In genomic region chr10:88764110-88764509, GRCh38 we compare ENCODE assay signal across 20 cellular contexts.
"Had no signal": no experiment of that assay in that cellular context is flagged by ENCODE, and none has a peak within 500 bp of the region (broad histone marks: within the 10 kb centered on the region; RNA-seq: fewer than 3 reads in every experiment).

No MANE protein-coding gene starts in this region.

- DNase-seq: dorsolateral prefrontal cortex; effector CD4-positive, alpha-beta T cell; left ventricle myocardium superior; lower lobe of right lung; natural killer cell; occipital lobe; ovary; posterior cingulate gyrus; psoas muscle; right cardiac atrium; sigmoid colon; stimulated activated CD4-positive, alpha-beta T cell treated with anti-CD3 and anti-CD28 coated beads, Interleukin-2, amount 100 ng/mL, for 24 hours; stimulated activated CD4-positive, alpha-beta T cell treated with anti-CD3 and anti-CD28 coated beads, Interleukin-4, amount 100 ng/mL, for 4 hours; stimulated activated naive CD8-positive, alpha-beta T cell treated with anti-CD3 and anti-CD28 coated beads, Interleukin-15, Interleukin-2, amounts not matched to agents 100 U/mL and 50 U/mL, for 24 hours; substantia nigra; testis; tibial artery had no signal

- H3K27me3 ChIP-seq: dorsolateral prefrontal cortex, ovary, sigmoid colon, testis, tibial artery had no signal

- H3K27ac ChIP-seq: dorsolateral prefrontal cortex, lower lobe of right lung, psoas muscle, sigmoid colon, testis, tibial artery had no signal

- H3K36me3 ChIP-seq: lower lobe of right lung, ovary, sigmoid colon, tibial artery had no signal

- H3K9me3 ChIP-seq: lower lobe of right lung, ovary, psoas muscle, sigmoid colon, testis, tibial artery had no signal

- FAIRE-seq: frontal cortex, keratinocyte had no signal

- H3K4me3 ChIP-seq: dorsolateral prefrontal cortex, lower lobe of right lung, ovary, psoas muscle, sigmoid colon, testis, tibial artery had no signal

- H3K4me1 ChIP-seq: lower lobe of right lung, psoas muscle, sigmoid colon, testis, tibial artery had no signal

- ATAC-seq: left ventricle myocardium superior; lower lobe of right lung; natural killer cell; psoas muscle; right cardiac atrium; stimulated activated memory B cell treated with anti-CD40 and anti-IgM and Interleukin-4, amounts not matched to agents 10 μg/mL and 1 μg/mL and 100 μg/mL, for 72 hours; stimulated activated naive CD8-positive, alpha-beta T cell treated with anti-CD3 and anti-CD28 coated beads, Interleukin-15, Interleukin-2, amounts not matched to agents 100 U/mL and 50 U/mL, for 24 hours had no signal
